16 cellular contexts compared by ENCODE assay signal in the genomic region with DNA sequence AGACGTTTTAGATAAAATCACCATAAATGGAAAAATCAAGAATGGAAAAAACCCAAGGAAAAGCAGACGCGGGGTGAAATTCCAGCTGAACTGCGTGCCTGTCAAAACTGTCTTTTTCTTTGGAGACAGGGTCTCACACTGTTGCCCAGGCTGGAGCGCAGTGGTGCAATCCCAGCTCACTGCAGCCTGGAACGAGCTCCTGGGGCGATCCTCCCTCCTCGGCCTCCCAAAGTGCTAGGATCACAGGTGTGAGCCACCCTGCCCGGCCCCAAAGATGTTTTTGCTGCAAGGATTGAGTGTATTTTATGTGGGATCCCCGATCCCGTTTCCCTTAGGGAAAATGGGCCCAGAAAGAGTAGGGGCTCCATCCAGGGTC. TPM values are rescaled to one million over a fixed set of nuclear protein-coding genes. Genes with fewer than 3 reads are reported as not detected.
A peak's percentile ranks its signal among the peaks of the same experiment; 100 is the strongest.
DNase-seq lines count a peak whose midpoint lies in the region; ATAC-seq and TF ChIP-seq lines count a peak whose summit lies in the region.
"Had no signal": no experiment of that assay in that cellular context is flagged by ENCODE, and none has a peak within 500 bp of the region (broad histone marks: within the 10 kb centered on the region; RNA-seq: fewer than 3 reads in every experiment).

No MANE protein-coding gene starts in this region.

- no peak overlapping the region for H3K27ac ChIP-seq in CD4-positive, alpha-beta memory T cell (ENCODE audit: low read depth, low read length)
- no peak overlapping the region for H3K27ac ChIP-seq in neural progenitor cell
- H3K27ac ChIP-seq: foreskin keratinocyte, GM23248, SJCRH30 had no signal

- H3K4me1 Mint-ChIP-seq in CD4-positive, alpha-beta memory T cell, result peaks cover 2 to 18% (median 12%) of the 10 kb centered on the region in 4 donors
- peaks cover 5% of the 10 kb centered on the region; the same call in 1 of the 2 replicates for H3K4me1 Mint-ChIP-seq in HFFc6 (ENCODE audit: low read depth)
- H3K4me1 Mint-ChIP-seq in endothelial cell (ENCODE audit: unreplicated experiment), result peaks cover 5% of the 10 kb centered on the region
- peaks cover 8% of the 10 kb centered on the region for H3K4me1 Mint-ChIP-seq in neural progenitor cell

- no peaks in the 10 kb centered on the region for H3K27me3 Mint-ChIP-seq in CD4-positive, alpha-beta memory T cell
- H3K27me3 Mint-ChIP-seq in HFFc6 (ENCODE audit: insufficient read depth), result peaks cover 9% of the 10 kb centered on the region
- H3K27me3 Mint-ChIP-seq in endothelial cell (ENCODE audit: unreplicated experiment), result peaks cover 2% of the 10 kb centered on the region
- H3K27me3 Mint-ChIP-seq in neural progenitor cell (ENCODE audit: insufficient read depth, low read depth), result peaks cover 16% of the 10 kb centered on the region

- no peak overlapping the region for H3K4me3 ChIP-seq in CD4-positive, alpha-beta memory T cell (ENCODE audit: low read length in 2 of 2)
- no peak overlapping the region for H3K4me3 ChIP-seq in neural progenitor cell
- H3K4me3 ChIP-seq: GM23248 had no signal

- no peak for ATAC-seq in GM21515 (IDR thresholded peaks at IDR 0.05; ENCODE audit: unreplicated experiment)
- ATAC-seq in HG03442 (IDR thresholded peaks at IDR 0.05; ENCODE audit: unreplicated experiment), result no peak
- ATAC-seq: foreskin keratinocyte had no signal

- intact Hi-C loops in CD4-positive, alpha-beta memory T cell (cut with micrococcal nuclease), result no loop called here

- TF ChIP-seq CTCF in HFFc6 (IDR thresholded peaks at IDR 0.05) (no peak), endothelial cell (IDR thresholded peaks at IDR 0.05; ENCODE audit: unreplicated experiment) (no peak), neural progenitor cell (IDR thresholded peaks at IDR 0.05) (no peak)

- H3K4me3 Mint-ChIP-seq in CD4-positive, alpha-beta memory T cell, result peak overlapping the region in 7 of 8 donors; percentile 36 to 76 (median 52)
- H3K4me3 Mint-ChIP-seq in HFFc6, result 0 out of 2 replicates have a peak overlapping the region, but pooled peaks have one; percentile 33
- peak overlapping the region; percentile 82 for H3K4me3 Mint-ChIP-seq in endothelial cell (ENCODE audit: unreplicated experiment)
- peak overlapping the region; percentile 71 for H3K4me3 Mint-ChIP-seq in neural progenitor cell

- peaks cover 9% of the 10 kb centered on the region for H4K20me1 ChIP-seq in neural progenitor cell (ENCODE audit: low read depth)

- H3F3A ChIP-seq in neural progenitor cell (ENCODE audit: low read depth), result peaks cover 10% of the 10 kb centered on the region

- CTCF ChIA-PET in CD4-positive, alpha-beta memory T cell (lab: Charles Lee; ENCODE audit: partially characterized antibody), result interaction anchor here (1.7 kb wide), 1 partner anchor 9 kb away, joined by 7 read pairs; no protein-coding TSS in a partner anchor

- H3K9me3 Mint-ChIP-seq in CD4-positive, alpha-beta memory T cell, result peaks cover 0 to 2% (median 0%) of the 10 kb centered on the region in 8 donors
- no peaks in the 10 kb centered on the region for H3K9me3 Mint-ChIP-seq in HFFc6
- no peaks in the 10 kb centered on the region for H3K9me3 Mint-ChIP-seq in endothelial cell (ENCODE audit: unreplicated experiment)
- peaks cover 3% of the 10 kb centered on the region for H3K9me3 Mint-ChIP-seq in neural progenitor cell

- H2AFZ ChIP-seq in neural progenitor cell (replicated peaks), result no peak overlapping the region
- H2AFZ ChIP-seq: GM23248 had no signal

- no peaks in the 10 kb centered on the region for H3K9me3 ChIP-seq in CD4-positive, alpha-beta memory T cell (ENCODE audit: control insufficient read depth in 1 of 2, low read length in 2 of 2)
- no peaks in the 10 kb centered on the region for H3K9me3 ChIP-seq in neural progenitor cell (ENCODE audit: low read depth)
- H3K9me3 ChIP-seq: SJCRH30 had no signal

- H3K9ac ChIP-seq in neural progenitor cell, result no peak overlapping the region
- H3K9ac ChIP-seq: GM23248 had no signal

- no peaks in the 10 kb centered on the region for H3K36me3 ChIP-seq in CD4-positive, alpha-beta memory T cell (ENCODE audit: insufficient read depth, low read length)
- H3K36me3 ChIP-seq in neural progenitor cell, result no peaks in the 10 kb centered on the region
- H3K36me3 ChIP-seq: SJCRH30 had no signal

- peaks cover 13% of the 10 kb centered on the region for H3K4me1 ChIP-seq in CD4-positive, alpha-beta memory T cell (ENCODE audit: insufficient read depth, low read length)
- peaks cover 9% of the 10 kb centered on the region for H3K4me1 ChIP-seq in neural progenitor cell
- H3K4me1 ChIP-seq: foreskin keratinocyte had no signal

- H3K27me3 ChIP-seq in CD4-positive, alpha-beta memory T cell (ENCODE audit: insufficient read depth, low read length), result no peaks in the 10 kb centered on the region
- peaks cover 65% of the 10 kb centered on the region for H3K27me3 ChIP-seq in neural progenitor cell
- H3K27me3 ChIP-seq: SJCRH30 had no signal

- no peaks in the 10 kb centered on the region for H3K36me3 Mint-ChIP-seq in CD4-positive, alpha-beta memory T cell
- H3K36me3 Mint-ChIP-seq in HFFc6 (ENCODE audit: low read depth) (no peaks in the 10 kb centered on the region), endothelial cell (ENCODE audit: low read depth, unreplicated experiment) (no peaks in the 10 kb centered on the region), neural progenitor cell (no peaks in the 10 kb centered on the region)

- DNase-seq in CD4-positive, alpha-beta memory T cell, result peak in 1 of 5 donors; percentile 41
- DNase-seq in HFFc6 (no peak), endothelial cell (ENCODE audit: low spot score) (no peak), neural progenitor cell (ENCODE audit: low spot score) (no peak), iPS-NIHi7 (ENCODE audit: extremely low spot score) (no peak)
- no peak for DNase-seq in NK-92 treated with Interleukin-12 subunit alpha and Interleukin-12 subunit beta, amount 100 ng/mL, for 24 hours (lab: John Stamatoyannopoulos, UW)
- DNase-seq: activated CD8-positive, alpha-beta memory T cell treated with anti-CD3 and anti-CD28 coated beads, Interleukin-2, amount 50 U/mL, for 4 hours; aorta; foreskin keratinocyte; GM23248; kidney; NCI-H2171 treated with DMSO at 0.1 percent for 48 hours had no signal

- POLR2A ChIA-PET in CD4-positive, alpha-beta memory T cell (lab: Charles Lee; ENCODE audit: partially characterized antibody), result interaction anchor here (0.6 to 1.4 kb wide), 5 partner anchors 13 to 248 kb away, joined by 3 to 4 read pairs (median 3); no protein-coding TSS in a partner anchor

- H3K27ac Mint-ChIP-seq in CD4-positive, alpha-beta memory T cell, result peak overlapping the region in 3 of 7 donors; percentile 41 to 77 (median 68)
- H3K27ac Mint-ChIP-seq in HFFc6 (no peak overlapping the region; the same call in 1 of the 2 replicates), endothelial cell (ENCODE audit: unreplicated experiment) (no peak overlapping the region), neural progenitor cell (peak overlapping the region; percentile 47)

- no peaks in the 10 kb centered on the region for H3K79me2 ChIP-seq in neural progenitor cell (ENCODE audit: low read depth)

- H3K4me2 ChIP-seq in neural progenitor cell, result no peak overlapping the region

RNA-seq across cellular contexts. Expression of a gene that starts 0.9 kb away (rescaled TPM):
- total RNA-seq in CD4-positive, alpha-beta memory T cell, result under 1 TPM in 1 of 2 experiments, not detected in 1; 0.11 TPM
- under 1 TPM; 0.07 TPM for polyA plus RNA-seq in CD4-positive, alpha-beta memory T cell
- under 1 TPM; 0.07 to 0.53 (median 0.36) TPM for total RNA-seq in HFFc6 (2021; fragmentation: NEBNext Ultra II Directional; extraction: Animal tissue kit (Norgen Biotek cat#: 25700))
- total RNA-seq in endothelial cell (ENCODE audit: unreplicated experiment), result 0.97 TPM
- not detected in 2 replicates for total RNA-seq in neural progenitor cell (ENCODE audit: low replicate concordance)
- total RNA-seq: foreskin keratinocyte, GM23248 had no signal
- polyA plus RNA-seq: foreskin keratinocyte, GM23248 had no signal

RNA-seq across cellular contexts. Expression of a gene that starts 25.1 kb away (rescaled TPM):
- under 1 TPM; 0.73 to 0.75 TPM for total RNA-seq in CD4-positive, alpha-beta memory T cell
- polyA plus RNA-seq in CD4-positive, alpha-beta memory T cell, result 1 to 10 TPM in 1 of 2 donors, under 1 TPM in 1; 0.46 to 7.1 TPM
- not detected for total RNA-seq in HFFc6 (2021; fragmentation: NEBNext Ultra II Directional; extraction: Animal tissue kit (Norgen Biotek cat#: 25700))
- total RNA-seq in endothelial cell (ENCODE audit: unreplicated experiment) (not detected), neural progenitor cell (ENCODE audit: low replicate concordance) (1.5 TPM in 1 of 2 replicates, not detected in the other)
- total RNA-seq: aorta, foreskin keratinocyte, GM23248, sciatic nerve, SJCRH30 had no signal
- polyA plus RNA-seq: foreskin keratinocyte, GM23248 had no signal

RNA-seq across cellular contexts. Expression of a gene that starts 26.6 kb away (rescaled TPM):
- total RNA-seq in CD4-positive, alpha-beta memory T cell, result 1 to 10 TPM; 1.3 to 1.5 TPM
- 1 to 10 TPM; 1.1 to 1.7 TPM for polyA plus RNA-seq in CD4-positive, alpha-beta memory T cell
- total RNA-seq in HFFc6 (2021; fragmentation: NEBNext Ultra II Directional; extraction: Animal tissue kit (Norgen Biotek cat#: 25700)), result under 1 TPM; 0.27 to 0.99 (median 0.72) TPM
- not detected for total RNA-seq in endothelial cell (ENCODE audit: unreplicated experiment)
- 0.12 TPM in 1 of 2 replicates, not detected in the other for total RNA-seq in neural progenitor cell (ENCODE audit: low replicate concordance)
- total RNA-seq: foreskin keratinocyte, GM23248, sciatic nerve had no signal
- polyA plus RNA-seq: GM23248 had no signal

RNA-seq across cellular contexts. Expression of a gene that starts 33.7 kb away (rescaled TPM):
- 10 to 100 TPM in 1 of 2 experiments, 1 to 10 TPM in 1; 7.5 to 12.7 TPM for total RNA-seq in CD4-positive, alpha-beta memory T cell
- not detected for polyA plus RNA-seq in CD4-positive, alpha-beta memory T cell
- total RNA-seq in HFFc6 (2021; fragmentation: NEBNext Ultra II Directional; extraction: Animal tissue kit (Norgen Biotek cat#: 25700)), result 1 to 10 TPM in 5 of 6 experiments, under 1 TPM in 1; 0.98 to 2.3 (median 1.4) TPM
- total RNA-seq in endothelial cell (ENCODE audit: unreplicated experiment) (5.6 TPM), neural progenitor cell (ENCODE audit: low replicate concordance) (3.5 and 22.4 TPM in 2 replicates)
- total RNA-seq: GM23248 had no signal
- polyA plus RNA-seq: GM23248 had no signal

RNA-seq across cellular contexts. Expression of a gene that starts 45.5 kb away (rescaled TPM):
- 100 to 1,000 TPM; 107 to 108 TPM for total RNA-seq in CD4-positive, alpha-beta memory T cell
- 100 to 1,000 TPM; 165 to 171 TPM for polyA plus RNA-seq in CD4-positive, alpha-beta memory T cell
- 100 to 1,000 TPM in 5 of 6 experiments, 10 to 100 TPM in 1; 92.1 to 137 (median 118) TPM for total RNA-seq in HFFc6 (2021; fragmentation: NEBNext Ultra II Directional; extraction: Animal tissue kit (Norgen Biotek cat#: 25700))
- total RNA-seq in endothelial cell (ENCODE audit: unreplicated experiment) (108 TPM), neural progenitor cell (ENCODE audit: low replicate concordance) (183 and 317 TPM in 2 replicates)
